Comparison of ENCODE assay signal across 21 cellular contexts in the genomic region with DNA sequence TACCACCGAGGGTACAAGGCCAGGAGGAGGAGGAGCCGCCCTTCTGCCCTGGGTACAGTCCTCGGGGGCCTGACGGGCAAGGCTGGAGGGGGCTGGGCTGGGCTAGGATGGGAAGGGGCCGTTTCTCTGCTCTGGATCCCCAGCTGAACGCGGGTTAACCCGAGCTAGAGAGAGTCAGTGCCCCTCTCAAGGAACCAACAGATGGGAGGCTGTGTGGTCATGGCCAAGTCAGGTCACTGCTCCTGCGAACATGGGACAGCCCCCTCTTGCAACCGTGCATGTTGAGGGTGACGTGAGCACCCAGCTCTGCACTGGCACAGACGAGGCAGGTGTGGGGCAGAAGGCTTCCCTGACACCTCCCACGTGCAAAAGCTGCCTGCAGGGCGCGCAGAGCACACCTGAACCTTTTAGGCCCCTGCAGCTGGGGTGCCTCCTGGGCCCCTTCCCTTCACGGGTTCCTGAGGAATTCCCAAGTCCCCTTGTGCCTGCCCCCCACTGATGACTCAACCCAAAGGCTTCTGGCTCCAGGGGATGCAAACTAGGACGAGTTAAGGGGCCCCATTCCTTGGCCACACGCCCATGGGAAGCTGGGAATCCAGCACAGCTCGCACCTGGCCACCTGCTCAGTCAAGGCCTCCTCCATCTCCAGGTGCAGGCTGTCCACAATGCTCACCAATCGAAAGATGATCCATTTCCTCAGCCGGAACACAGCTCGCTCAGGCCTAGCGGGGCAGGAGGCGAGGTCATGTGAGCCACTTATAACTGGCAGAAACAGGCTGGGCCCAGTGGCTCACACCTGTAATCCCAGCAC. TPM values are rescaled to one million over a fixed set of nuclear protein-coding genes. Genes with fewer than 3 reads are reported as not detected.
DNase-seq lines count a peak whose midpoint lies in the region; ATAC-seq and FAIRE-seq lines count a peak whose summit lies in the region.
"Had no signal": no experiment of that assay in that cellular context is flagged by ENCODE, and none has a peak within 500 bp of the region (broad histone marks: within the 10 kb centered on the region; RNA-seq: fewer than 3 reads in every experiment).

No MANE protein-coding gene starts in this region.

- DNase-seq in right cardiac atrium (peak in 2 of 3 donors; percentile 38 to 49), left cardiac atrium (no peak), M059J (ENCODE audit: low read depth) (peak; percentile 17), glomerular visceral epithelial cell (ENCODE audit: extremely low spot score) (peak; percentile 83), DMS114 treated with DMSO at 0.1 percent for 48 hours (lab: John Stamatoyannopoulos, UW; ENCODE audit: unreplicated experiment) (no peak), T-helper 2 cell (no peak), frontal cortex (ENCODE audit: low spot score in 2 of 2) (no peak)
- DNase-seq: activated naive CD4-positive, alpha-beta T cell treated with anti-CD3 and anti-CD28 coated beads for 36 hours; activated T-cell treated with anti-CD3 and anti-CD28 coated beads, Interleukin-2, amount 50 U/mL, for 4 hours; aorta; erythroblast; foreskin melanocyte; GOT3; islet precursor cell; NCI-H1417; testis had no signal

- 87% methylated on average over 24 of the region's 24 CpGs for WGBS in right cardiac atrium

- no peaks in the 10 kb centered on the region for H3K27me3 ChIP-seq in right cardiac atrium (ENCODE audit: control insufficient read depth, insufficient read depth)
- H3K27me3 ChIP-seq: right lobe of liver, testis had no signal

- ATAC-seq in right cardiac atrium (peak in 1 of 2 donors; percentile 8), left cardiac atrium (no peak), HG03571 (IDR thresholded peaks at IDR 0.05; ENCODE audit: unreplicated experiment) (no peak)
- ATAC-seq: activated T-cell treated with anti-CD3 and anti-CD28 coated beads, Interleukin-2, amount 50 U/mL, for 4 hours; right lobe of liver had no signal

- intact Hi-C loops in right cardiac atrium (cut with DNase I) (no loop called here), left cardiac atrium (cut with DNase I) (no loop called here)

- no peak for FAIRE-seq in frontal cortex (lab: Jason Lieb, UNC)
- FAIRE-seq: RCC 7860 had no signal

- H3K27ac ChIP-seq in right cardiac atrium (ENCODE audit: low read length): no peak overlapping the region
- H3K27ac ChIP-seq: C4-2B, right lobe of liver, SK-N-MC, testis had no signal

- H3K9me3 ChIP-seq in right cardiac atrium (ENCODE audit: control insufficient read depth, low read length): no peaks in the 10 kb centered on the region
- H3K9me3 ChIP-seq: right lobe of liver, testis had no signal

- no peak overlapping the region for H3K4me3 ChIP-seq in right cardiac atrium (ENCODE audit: low read length)
- H3K4me3 ChIP-seq: right lobe of liver, SK-N-MC, testis had no signal

- H3K4me1 ChIP-seq in right cardiac atrium (ENCODE audit: control insufficient read depth, insufficient read depth, low read length): no peaks in the 10 kb centered on the region

RNA-seq across cellular contexts. Expression of gene MYBBP1A, which starts 6.3 kb away (rescaled TPM):
- total RNA-seq in right cardiac atrium (10 to 100 TPM; 18.4 to 28.5 (median 23.1) TPM), left cardiac atrium (10 to 100 TPM; 17.6 to 34.9 TPM), frontal cortex (30.2 TPM)
- 15.9 TPM for polyA plus RNA-seq in right cardiac atrium
- 26.9 and 45.3 TPM in 2 replicates for total RNA-seq in M059J (2014; rRNA removed; shearing (Covaris generic))

RNA-seq across cellular contexts. Expression of gene GGT6, which starts 11.5 kb away (rescaled TPM):
- not detected for total RNA-seq in right cardiac atrium
- polyA plus RNA-seq in right cardiac atrium: not detected
- not detected for total RNA-seq in left cardiac atrium
- not detected in 2 replicates for total RNA-seq in M059J (2014; rRNA removed; shearing (Covaris generic))
- not detected for total RNA-seq in frontal cortex
- total RNA-seq: activated naive CD4-positive, alpha-beta T cell treated with anti-CD3 and anti-CD28 coated beads for 36 hours; activated T-cell treated with anti-CD3 and anti-CD28 coated beads, Interleukin-2, amount 50 U/mL, for 4 hours; aorta had no signal

RNA-seq across cellular contexts. Expression of gene SMTNL2, which starts 35.4 kb away (rescaled TPM):
- total RNA-seq in right cardiac atrium (10 to 100 TPM; 10.7 to 20.8 (median 14.2) TPM), left cardiac atrium (10 to 100 TPM; 13.2 to 13.3 TPM), frontal cortex (4.1 TPM)
- polyA plus RNA-seq in right cardiac atrium: 5.8 TPM
- not detected in 2 replicates for total RNA-seq in M059J (2014; rRNA removed; shearing (Covaris generic))
- total RNA-seq: activated naive CD4-positive, alpha-beta T cell treated with anti-CD3 and anti-CD28 coated beads for 36 hours; activated T-cell treated with anti-CD3 and anti-CD28 coated beads, Interleukin-2, amount 50 U/mL, for 4 hours had no signal
- polyA plus RNA-seq: aorta had no signal

RNA-seq across cellular contexts. Expression of gene SPNS2, which starts 50.2 kb away (rescaled TPM):
- total RNA-seq in right cardiac atrium (10 to 100 TPM in 2 of 4 donors, 1 to 10 TPM in 2; 9.6 to 12.7 (median 10.3) TPM), left cardiac atrium (10 to 100 TPM; 14.2 to 23.4 TPM), frontal cortex (11.0 TPM)
- 16.2 TPM for polyA plus RNA-seq in right cardiac atrium
- total RNA-seq in M059J (2014; rRNA removed; shearing (Covaris generic)): 0.52 and 0.54 TPM in 2 replicates

Comparison
In these comparisons a context has a peak if more than half of its experiments do, and no peak if none do; other contexts are left out.
1. DNase-seq: peak in right cardiac atrium (2 of 3), M059J (single experiment) and glomerular visceral epithelial cell (single experiment); none in left cardiac atrium (single experiment), DMS114 treated with DMSO at 0.1 percent for 48 hours (single experiment), T-helper 2 cell (0 of 5) and frontal cortex (0 of 2).